Comparison of ENCODE assay signal across 6 cellular contexts in the genomic region with DNA sequence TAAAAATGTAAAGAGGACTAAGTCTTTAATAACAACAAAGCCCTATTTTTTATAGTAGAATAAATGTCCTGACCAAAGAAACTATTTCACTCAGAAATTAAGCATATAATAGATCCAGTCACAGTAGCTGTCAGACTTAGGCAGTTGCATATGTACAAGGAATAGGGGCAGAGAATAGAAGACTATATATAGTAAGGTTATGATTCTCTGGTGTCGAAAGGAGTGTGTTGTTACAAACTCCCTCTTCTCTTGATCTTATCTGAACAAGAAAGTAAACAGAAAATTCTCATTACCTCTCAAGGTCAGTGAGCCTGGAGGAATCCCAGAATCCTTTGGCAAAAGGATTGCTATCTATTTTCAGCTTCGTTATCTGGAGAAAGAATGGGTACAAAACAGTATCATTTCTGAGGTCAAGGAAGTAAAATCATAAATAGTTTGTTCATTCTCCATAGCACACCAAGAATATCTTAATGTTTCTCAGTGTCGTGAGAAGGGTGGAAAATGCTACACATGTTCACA. TPM values are rescaled to one million over a fixed set of nuclear protein-coding genes. Genes with fewer than 3 reads are reported as not detected.
DNase-seq lines count a peak whose midpoint lies in the region; ATAC-seq and TF ChIP-seq lines count a peak whose summit lies in the region.
"Not testable (repeated sequence)": the region's sequence is repeated elsewhere in the genome, so short reads cannot be mapped to it uniquely, and the experiment has no call there.

No MANE protein-coding gene starts in this region.

- H3K27me3 ChIP-seq in adrenal gland, hepatocyte, testis: not testable (repeated sequence)

- H4K20me1 ChIP-seq in hepatocyte (ENCODE audit: insufficient read depth, poor library complexity, severe bottlenecking), result not testable (repeated sequence)

- not testable (repeated sequence) for H3K36me3 ChIP-seq in adrenal gland (replicated peaks in 1 of 2); hepatocyte (replicated peaks; ENCODE audit: insufficient read depth, low read depth); testis (ENCODE audit: low read depth, missing control alignments)

- not testable (repeated sequence) for H3K36me3 Mint-ChIP-seq in activated T-cell treated with anti-CD3 and anti-CD28 coated beads, Interleukin-2, amount 50 U/mL, for 72 hours (ENCODE audit: insufficient read depth in 2 of 2)

- H3K4me3 Mint-ChIP-seq in activated T-cell treated with anti-CD3 and anti-CD28 coated beads, Interleukin-2, amount 50 U/mL, for 72 hours, result peak overlapping the region; percentile 8 to 50

- DNase-seq in LNCaP clone FGC (ENCODE audit: low read depth), result peak; percentile 28
- DNase-seq in activated T-cell treated with anti-CD3 and anti-CD28 coated beads, Interleukin-2, amount 50 U/mL, for 72 hours; Right ventricle myocardium superior; hepatocyte (ENCODE audit: low spot score): not testable (repeated sequence)
- peak in 6 of 7 donors; percentile 25 to 56 (median 45) for DNase-seq in adrenal gland
- DNase-seq in testis, result peak; percentile 25

- not testable (repeated sequence) for H3K79me2 ChIP-seq in hepatocyte

- not testable (repeated sequence) for TF ChIP-seq CTCF in LNCaP clone FGC (IDR thresholded peaks at IDR 0.05; ENCODE audit: control insufficient read depth, extremely low read depth, insufficient read depth); adrenal gland (IDR thresholded peaks at IDR 0.05); hepatocyte (IDR thresholded peaks at IDR 0.05; ENCODE audit: poor library complexity); testis (IDR thresholded peaks at IDR 0.05)

- WGBS in adrenal gland, 4 donors, result 21 to 34% (median 25%) methylated on average over 3 of the region's 3 CpGs
- 38% methylated on average over 3 of the region's 3 CpGs for WGBS in hepatocyte (ENCODE audit: low lambda C conversion rate, missing lambda C conversion rate)
- 28 to 48% methylated on average over 3 of the region's 3 CpGs for WGBS in testis, 2 donors

- H3K9me3 ChIP-seq in adrenal gland (replicated peaks in 1 of 3); hepatocyte (ENCODE audit: low read depth); testis: not testable (repeated sequence)

- ATAC-seq in activated T-cell treated with anti-CD3 and anti-CD28 coated beads, Interleukin-2, amount 50 U/mL, for 72 hours (replicated peaks in 1 of 2), result not testable (repeated sequence)
- peak; percentile 31 for ATAC-seq in Right ventricle myocardium superior (ENCODE audit: poor library complexity)

- peak overlapping the region in 1 of 5 donors; percentile 32 for H3K27ac ChIP-seq in adrenal gland
- H3K27ac ChIP-seq in hepatocyte, result peak overlapping the region; percentile 54
- peak overlapping the region in 1 of 2 donors; percentile 12 for H3K27ac ChIP-seq in testis

- intact Hi-C loops in adrenal gland (cut with DNase I); Right ventricle myocardium superior (cut with DNase I); testis (cut with DNase I; ENCODE audit: low total_unique reads): not testable (repeated sequence)

- not testable (repeated sequence) for H3K4me2 ChIP-seq in hepatocyte

- H3K9me2 ChIP-seq in hepatocyte (replicated peaks; ENCODE audit: insufficient read depth), result not testable (repeated sequence)

- not testable (repeated sequence) for TF ChIP-seq POLR2A in adrenal gland (IDR thresholded peaks at IDR 0.05); testis (IDR thresholded peaks at IDR 0.05)

- H3K4me3 ChIP-seq in LNCaP clone FGC (ENCODE audit: low read depth, low read length); adrenal gland; hepatocyte; testis: not testable (repeated sequence)

- peaks cover 40% of the 10 kb centered on the region for H3K4me1 Mint-ChIP-seq in activated T-cell treated with anti-CD3 and anti-CD28 coated beads, Interleukin-2, amount 50 U/mL, for 72 hours (ENCODE audit: low read depth)

- H3K4me1 ChIP-seq in adrenal gland (replicated peaks in 1 of 2) (peaks cover 0 to 18% of the 10 kb centered on the region in 2 donors), testis (peaks cover 14% of the 10 kb centered on the region)
- not testable (repeated sequence) for H3K4me1 ChIP-seq in hepatocyte (ENCODE audit: insufficient read depth)

- not testable (repeated sequence) for H2AFZ ChIP-seq in hepatocyte

- not testable (repeated sequence) for H3K9me3 Mint-ChIP-seq in activated T-cell treated with anti-CD3 and anti-CD28 coated beads, Interleukin-2, amount 50 U/mL, for 72 hours

- not testable (repeated sequence) for H3K27ac Mint-ChIP-seq in activated T-cell treated with anti-CD3 and anti-CD28 coated beads, Interleukin-2, amount 50 U/mL, for 72 hours

- H3K27me3 Mint-ChIP-seq in activated T-cell treated with anti-CD3 and anti-CD28 coated beads, Interleukin-2, amount 50 U/mL, for 72 hours (ENCODE audit: low read depth), result not testable (repeated sequence)

RNA-seq across cellular contexts. Expression of a gene that starts 46.9 kb away (rescaled TPM):
- 1 to 10 TPM; 1.9 to 4.7 TPM for total RNA-seq in activated T-cell treated with anti-CD3 and anti-CD28 coated beads, Interleukin-2, amount 50 U/mL, for 72 hours
- total RNA-seq in adrenal gland (10 to 100 TPM in 5 of 8 donors, 1 to 10 TPM in 3; 3.4 to 21.5 (median 13.8) TPM), Right ventricle myocardium superior (41.3 TPM), hepatocyte (11.0 and 11.6 TPM in 2 replicates), testis (10 to 100 TPM; 55.6 to 75.6 TPM)
- polyA plus RNA-seq in adrenal gland (10 to 100 TPM in 2 of 3 donors, 1 to 10 TPM in 1; 7.3 to 57.0 (median 31.7) TPM), hepatocyte (4.9 and 5.0 TPM in 2 replicates), testis (ENCODE audit: insufficient read depth, low read depth, low replicate concordance) (146 TPM)
